ENCODE assay signal across 8 cellular contexts in the genomic region with DNA sequence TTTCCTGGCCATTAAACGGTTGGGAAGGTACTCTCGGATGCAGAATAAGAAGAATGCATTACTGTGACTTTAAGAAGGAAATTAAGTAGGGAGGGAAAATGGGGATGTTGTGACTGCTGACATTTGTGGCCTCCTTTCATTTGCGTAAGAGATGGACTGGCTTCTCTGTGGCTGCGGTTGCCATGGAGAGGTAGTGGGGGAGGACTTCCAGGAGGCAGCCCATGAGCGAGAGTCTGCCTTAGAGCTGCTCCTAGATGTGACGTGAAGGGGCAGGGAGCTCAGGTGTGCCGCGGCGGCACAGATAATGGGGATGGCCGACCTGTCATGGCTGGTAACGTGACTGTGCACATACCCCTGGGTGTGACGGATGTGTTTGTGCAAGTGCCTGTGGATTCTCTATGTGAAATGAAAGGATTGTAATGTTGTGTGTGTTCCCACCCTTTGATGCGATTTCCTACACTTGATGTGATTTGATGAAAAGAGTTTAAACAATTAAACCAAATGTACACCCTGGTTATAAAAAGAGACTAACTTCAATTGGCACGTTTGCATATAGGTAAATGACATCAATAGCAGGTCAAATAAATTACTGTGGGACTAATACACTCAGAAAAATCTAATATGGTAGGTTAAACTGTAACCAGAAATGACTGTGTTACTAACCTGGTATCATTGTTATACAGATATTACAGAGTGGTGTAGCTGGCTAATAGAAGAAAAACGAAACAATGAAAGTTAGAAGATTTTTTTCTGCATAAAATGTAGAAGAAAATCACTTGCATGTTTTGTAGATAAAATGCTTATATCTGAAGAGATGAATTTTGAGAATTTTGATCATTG.
DNase-seq lines count a peak whose midpoint lies in the region; ATAC-seq lines count a peak whose summit lies in the region.

No MANE protein-coding gene starts in this region.

- ATAC-seq in GM19397 (IDR thresholded peaks at IDR 0.05; ENCODE audit: unreplicated experiment): peak; percentile 77
- peak; percentile 78 for ATAC-seq in HG03520 (IDR thresholded peaks at IDR 0.05; ENCODE audit: unreplicated experiment)
- no peak for ATAC-seq in GM18519 (IDR thresholded peaks at IDR 0.05; ENCODE audit: low FRiP score, unreplicated experiment)

- DNase-seq in T-helper 1 cell: peak; percentile 62 to 85 (median 77)
- peak in 52 of 58 donors; percentile 12 to 80 (median 51) for DNase-seq in anterior cingulate cortex (lab: John Stamatoyannopoulos, UW)
- peak; percentile 73 for DNase-seq in iPS-NIHi7 (ENCODE audit: extremely low spot score)
- DNase-seq in stimulated activated CD4-positive, alpha-beta T cell treated with anti-CD3 and anti-CD28 coated beads, Interleukin-1b, Interleukin-23, amount 100 ng/mL, for 24 hours (ENCODE audit: low read depth in 4 of 4, low spot score in 1 of 4): peak; percentile 18 to 50 (median 28)
- DNase-seq in NCI-H524 treated with DMSO at 0.1 percent for 48 hours (lab: John Stamatoyannopoulos, UW): no peak
